1 cellular context compared by ENCODE assay signal in the genomic region with DNA sequence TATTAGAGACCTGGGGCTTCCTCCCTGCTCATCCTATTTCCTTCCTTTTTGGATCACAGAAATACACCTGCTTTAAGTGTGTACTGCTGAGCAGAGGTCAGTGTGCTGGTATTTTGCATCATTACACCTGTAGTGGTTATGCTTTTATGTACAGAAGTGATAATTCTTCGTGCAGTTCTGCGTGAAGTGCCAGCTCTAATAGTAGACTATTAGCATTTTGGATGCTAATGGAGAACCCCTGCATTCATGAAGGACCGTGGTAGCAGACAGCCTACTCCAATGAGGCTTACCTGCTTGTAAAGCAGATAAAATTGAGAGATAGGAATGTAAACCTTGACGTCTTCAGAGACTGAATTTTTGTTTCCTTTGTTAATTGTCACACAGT.
TF ChIP-seq lines count a peak whose summit lies in the region.

No MANE protein-coding gene starts in this region.

TF ChIP-seq in SK-N-SH, 30 proteins besides CTCF, POLR2A, EP300 and RAD21 (continued from another document):
- TF ChIP-seq, protein P1, sequence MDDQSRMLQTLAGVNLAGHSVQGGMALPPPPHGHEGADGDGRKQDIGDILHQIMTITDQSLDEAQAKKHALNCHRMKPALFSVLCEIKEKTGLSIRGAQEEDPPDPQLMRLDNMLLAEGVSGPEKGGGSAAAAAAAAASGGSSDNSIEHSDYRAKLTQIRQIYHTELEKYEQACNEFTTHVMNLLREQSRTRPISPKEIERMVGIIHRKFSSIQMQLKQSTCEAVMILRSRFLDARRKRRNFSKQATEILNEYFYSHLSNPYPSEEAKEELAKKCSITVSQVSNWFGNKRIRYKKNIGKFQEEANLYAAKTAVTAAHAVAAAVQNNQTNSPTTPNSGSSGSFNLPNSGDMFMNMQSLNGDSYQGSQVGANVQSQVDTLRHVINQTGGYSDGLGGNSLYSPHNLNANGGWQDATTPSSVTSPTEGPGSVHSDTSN (IDR thresholded peaks at IDR 0.05), result no peak
- TF ChIP-seq FOXM1 (IDR thresholded peaks at IDR 0.05; ENCODE audit: low read depth), result no peak
- TF ChIP-seq FOXJ3 (CRISPR knock-in tag; IDR thresholded peaks at IDR 0.05), result no peak
- TF ChIP-seq POLR2AphosphoS5 (IDR thresholded peaks at IDR 0.05; ENCODE audit: low read depth, low read length), result no peak
- no peak for TF ChIP-seq ELF1 (IDR thresholded peaks at IDR 0.05)
- TF ChIP-seq EZH2phosphoT487 (IDR thresholded peaks at IDR 0.05; ENCODE audit: borderline replicate concordance, low read depth), result no peak
- TF ChIP-seq SMC3 (IDR thresholded peaks at IDR 0.05; ENCODE audit: low read depth, low read length), result no peak
- TF ChIP-seq RFX5 (IDR thresholded peaks at IDR 0.05; ENCODE audit: low read length), result no peak
